In genomic region chr1:85683292-85684025, GRCh38 we compare ENCODE assay signal across 24 cellular contexts. TPM values are rescaled to one million over a fixed set of nuclear protein-coding genes. Genes with fewer than 3 reads are reported as not detected.
DNase-seq lines count a peak whose midpoint lies in the region; ATAC-seq lines count a peak whose summit lies in the region.
"Had no signal": no experiment of that assay in that cellular context is flagged by ENCODE, and none has a peak within 500 bp of the region (broad histone marks: within the 10 kb centered on the region; RNA-seq: fewer than 3 reads in every experiment).

No MANE protein-coding gene starts in this region.

- H4K8ac ChIP-seq in trophoblast cell (ENCODE audit: low read depth, low read length) = no peak overlapping the region

- no peak overlapping the region for H3K27ac Mint-ChIP-seq in activated T-helper 17 cell treated with anti-CD3 and anti-CD28 coated beads, Interleukin-2, amount 50 U/mL, for 72 hours
- H3K27ac Mint-ChIP-seq: B cell; CD8-positive, alpha-beta T cell; GM23338 had no signal

- H3K4me3 Mint-ChIP-seq in activated T-helper 17 cell treated with anti-CD3 and anti-CD28 coated beads, Interleukin-2, amount 50 U/mL, for 72 hours = no peak overlapping the region
- H3K4me3 Mint-ChIP-seq: B cell; CD8-positive, alpha-beta T cell; GM23338 had no signal

- H2AK5ac ChIP-seq in trophoblast cell (ENCODE audit: low read length) = no peak overlapping the region

- H3K36me3 Mint-ChIP-seq in activated T-helper 17 cell treated with anti-CD3 and anti-CD28 coated beads, Interleukin-2, amount 50 U/mL, for 72 hours (ENCODE audit: low read depth) = peaks cover 39% of the 10 kb centered on the region

- no peak overlapping the region for H3K4me3 ChIP-seq in GM23248
- H3K4me3 ChIP-seq in trophoblast cell (ENCODE audit: low read depth, low read length) = no peak overlapping the region
- H3K4me3 ChIP-seq: GM23338, SJSA1 had no signal

- no peak overlapping the region for H3K4ac ChIP-seq in trophoblast cell (ENCODE audit: low read depth, low read length)

- no peak overlapping the region for H2BK120ac ChIP-seq in trophoblast cell (ENCODE audit: insufficient read depth, low read length, poor library complexity)

- H3K4me1 Mint-ChIP-seq in activated T-helper 17 cell treated with anti-CD3 and anti-CD28 coated beads, Interleukin-2, amount 50 U/mL, for 72 hours = peaks cover 2% of the 10 kb centered on the region
- H3K4me1 Mint-ChIP-seq: B cell, GM23338 had no signal

- no peaks in the 10 kb centered on the region for H3K79me1 ChIP-seq in trophoblast cell (ENCODE audit: low read length)

- no peak overlapping the region for H3K14ac ChIP-seq in trophoblast cell (ENCODE audit: low read length)

- H3K27me3 Mint-ChIP-seq in activated T-helper 17 cell treated with anti-CD3 and anti-CD28 coated beads, Interleukin-2, amount 50 U/mL, for 72 hours = no peaks in the 10 kb centered on the region
- H3K27me3 Mint-ChIP-seq: B cell had no signal

- H4K91ac ChIP-seq in trophoblast cell (ENCODE audit: low read depth, low read length) = no peak overlapping the region

- no peaks in the 10 kb centered on the region for H3K9me3 Mint-ChIP-seq in activated T-helper 17 cell treated with anti-CD3 and anti-CD28 coated beads, Interleukin-2, amount 50 U/mL, for 72 hours
- H3K9me3 Mint-ChIP-seq: CD8-positive, alpha-beta T cell; GM23338 had no signal

- ATAC-seq in activated T-helper 17 cell treated with anti-CD3 and anti-CD28 coated beads, Interleukin-2, amount 50 U/mL, for 72 hours (replicated peaks) = no peak
- ATAC-seq: CD8-positive, alpha-beta T cell; GM23338 had no signal

- H3K27me3 ChIP-seq in GM23248 (replicated peaks; ENCODE audit: insufficient read depth) (no peaks in the 10 kb centered on the region), trophoblast cell (ENCODE audit: insufficient read depth, low read length) (no peaks in the 10 kb centered on the region)
- H3K27me3 ChIP-seq: SJSA1 had no signal

- H3K4me1 ChIP-seq in GM23248 (ENCODE audit: insufficient read depth) = peaks cover 19% of the 10 kb centered on the region; the same call in 1 of the 2 replicates
- H3K4me1 ChIP-seq in trophoblast cell (ENCODE audit: control insufficient read depth in 1 of 2, insufficient read depth in 2 of 2, low read length in 2 of 2) = no peaks in the 10 kb centered on the region
- H3K4me1 ChIP-seq: Caco-2, SJSA1 had no signal

- H2BK5ac ChIP-seq in trophoblast cell (ENCODE audit: low read depth, low read length, poor library complexity) = no peak overlapping the region

- H3K9me3 ChIP-seq in GM23248 (ENCODE audit: low read depth) (no peaks in the 10 kb centered on the region), trophoblast cell (ENCODE audit: insufficient read depth, low read depth, low read length) (no peaks in the 10 kb centered on the region)
- H3K9me3 ChIP-seq: Caco-2, SJSA1 had no signal

- H3K27ac ChIP-seq in GM23248 = peak overlapping the region; percentile 27
- H3K27ac ChIP-seq in trophoblast cell (ENCODE audit: low read depth, low read length) = no peak overlapping the region
- H3K27ac ChIP-seq: C4-2B, SJSA1 had no signal

- DNase-seq in AG20443 (ENCODE audit: low spot score) (peak; percentile 37), GM23248 (peak; percentile 61), amniotic epithelial cell (ENCODE audit: low read depth) (peak; percentile 7), trophoblast cell (peak; percentile 51 to 75), dedifferentiated amniotic fluid mesenchymal stem cell (ENCODE audit: extremely low spot score) (no peak), D341Med (ENCODE audit: low spot score) (no peak)
- DNase-seq: Caco-2; CD8-positive, alpha-beta T cell; DMS 273 treated with DMSO at 0.1 percent for 48 hours; DMS79; HCEC 1CT; NCI-H1048; NCI-H1417; NCI-H1694; NCI-H2029 treated with DMSO at 0.1 percent for 48 hours; NCI-H2227 treated with DMSO at 0.1 percent for 48 hours; NCI-H69; Right ventricle myocardium superior; RPMI8226 had no signal

- H3K79me2 ChIP-seq in GM23248 (ENCODE audit: insufficient read depth) = peaks cover 86% of the 10 kb centered on the region
- no peaks in the 10 kb centered on the region for H3K79me2 ChIP-seq in trophoblast cell (ENCODE audit: control insufficient read depth, insufficient read depth, low read length, poor library complexity)

- no peak overlapping the region for H3K23ac ChIP-seq in trophoblast cell (ENCODE audit: low read length)

- in situ Hi-C loops in GM23248 (cut with MboI) = no loop called here

- H3K4me2 ChIP-seq in GM23248 (ENCODE audit: unreplicated experiment) (no peak overlapping the region), trophoblast cell (ENCODE audit: low read length) (no peak overlapping the region)
- H3K4me2 ChIP-seq: GM23338 had no signal

- H3K18ac ChIP-seq in trophoblast cell (ENCODE audit: low read length) = no peak overlapping the region

- no peak overlapping the region for H2AFZ ChIP-seq in GM23248
- H2AFZ ChIP-seq in trophoblast cell (ENCODE audit: insufficient read depth, low read length, poor library complexity) = no peak overlapping the region
- H2AFZ ChIP-seq: GM23338 had no signal

- H2BK12ac ChIP-seq in trophoblast cell (ENCODE audit: low read length) = no peak overlapping the region

- no peak overlapping the region for H4K12ac ChIP-seq in trophoblast cell (ENCODE audit: low read depth, low read length)

- H3K9me2 ChIP-seq in GM23248 (ENCODE audit: insufficient read depth) = no peaks in the 10 kb centered on the region

- WGBS in GM23248 (ENCODE audit: low coverage in 1 of 2, low lambda C conversion rate in 2 of 2, missing lambda C conversion rate in 2 of 2), 2 experiments = 86 to 87% methylated on average over 9 of the region's 9 CpGs
- WGBS in trophoblast cell (ENCODE audit: extremely low coverage, insufficient coverage, insufficient read length) = no CpG with 5 or more reads among the region's 9 CpGs

- H3F3A ChIP-seq in GM23248 (ENCODE audit: insufficient read depth) = peaks cover 13% of the 10 kb centered on the region; the same call in 1 of the 2 replicates

- H3K9ac ChIP-seq in GM23248 (no peak overlapping the region), trophoblast cell (ENCODE audit: low read length) (no peak overlapping the region)

- H4K20me1 ChIP-seq in GM23248 (ENCODE audit: insufficient read depth) = no peaks in the 10 kb centered on the region

- peaks cover 31% of the 10 kb centered on the region for H3K36me3 ChIP-seq in GM23248 (ENCODE audit: low read depth)
- H3K36me3 ChIP-seq in trophoblast cell (ENCODE audit: control insufficient read depth in 1 of 2, insufficient read depth in 2 of 2, low read length in 2 of 2) = peaks cover 4% of the 10 kb centered on the region in 2 experiments

RNA-seq across cellular contexts. Expression of gene ZNHIT6, which starts 24.8 kb away (rescaled TPM):
- 10.4 and 16.6 TPM in 2 replicates for total RNA-seq in GM23248 (2014; rRNA removed; shearing (Covaris generic))
- polyA plus RNA-seq in GM23248 (2016; fragmentation: Nextera tagmentation; extraction: Ambion mirVana) = 26.6 and 31.6 TPM in 2 replicates
- 7.8 and 8.2 TPM in 2 replicates for polyA plus RNA-seq in trophoblast cell (2013)
- total RNA-seq in activated T-helper 17 cell treated with anti-CD3 and anti-CD28 coated beads, Interleukin-2, amount 50 U/mL, for 72 hours = 10 to 100 TPM in 1 of 2 donors, 1 to 10 TPM in 1; 9.3 to 19.5 TPM

Comparison
In these comparisons a context has a peak if more than half of its experiments do, and no peak if none do; other contexts are left out.
1. DNase-seq: peak in AG20443 (single experiment), GM23248 (single experiment), amniotic epithelial cell (single experiment) and trophoblast cell (2 of 2); none in dedifferentiated amniotic fluid mesenchymal stem cell (single experiment) and D341Med (single experiment).